ENCODE assay signal across 16 cellular contexts in the genomic region with DNA sequence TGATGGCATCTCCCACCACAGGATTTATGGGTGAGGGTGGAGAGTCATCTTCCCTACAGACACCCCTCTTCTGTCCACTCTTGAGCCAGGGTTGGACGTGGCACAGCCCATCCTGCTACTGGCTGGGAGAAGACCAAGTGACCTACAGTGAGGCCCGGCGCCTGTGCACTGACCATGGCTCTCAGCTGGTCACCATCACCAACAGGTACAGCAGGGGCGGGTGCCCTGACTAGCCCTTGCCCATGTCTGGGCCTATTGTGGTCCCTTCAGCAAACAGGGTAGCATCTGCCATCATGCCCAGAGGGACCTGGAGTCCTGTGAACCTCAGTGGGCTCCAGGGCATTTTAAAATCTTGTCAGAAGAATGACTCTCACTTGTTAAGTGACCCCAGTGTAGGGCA. TPM values are rescaled to one million over a fixed set of nuclear protein-coding genes. Genes with fewer than 3 reads are reported as not detected.
A peak's percentile ranks its signal among the peaks of the same experiment; 100 is the strongest.
DNase-seq lines count a peak whose midpoint lies in the region; ATAC-seq and TF ChIP-seq lines count a peak whose summit lies in the region.
"Had no signal": no experiment of that assay in that cellular context is flagged by ENCODE, and none has a peak within 500 bp of the region (broad histone marks: within the 10 kb centered on the region; RNA-seq: fewer than 3 reads in every experiment).

No MANE protein-coding gene starts in this region.

- POLR2A ChIA-PET in RWPE1 (lab: Yijun Ruan, JAX; ENCODE audit: low non-redundant PET): no interaction called here

- intact Hi-C loops in lower lobe of right lung (cut with DNase I) (no loop called here), sciatic nerve (cut with DNase I) (no loop called here)

- TF ChIP-seq CTCF in RWPE1 (conservative IDR thresholded peaks at IDR 0.05; ENCODE audit: low read depth): no peak
- TF ChIP-seq CTCF in lower lobe of right lung (IDR thresholded peaks at IDR 0.05): no peak

- H3K36me3 ChIP-seq in lower lobe of right lung: peaks cover 52% of the 10 kb centered on the region

- H3K27ac ChIP-seq in RWPE1 (peak overlapping the region; percentile 5; the same call in 1 of the 2 replicates), cingulate gyrus (ENCODE audit: low read depth, low read length) (peak overlapping the region; percentile 29), lower lobe of right lung (no peak overlapping the region)
- H3K27ac ChIP-seq: HL-60 had no signal

- no peaks in the 10 kb centered on the region for H3K27me3 ChIP-seq in lower lobe of right lung (ENCODE audit: low read depth)

- no peak for DNase-seq in RWPE1 (ENCODE audit: low spot score)
- peak; percentile 34 for DNase-seq in lower lobe of right lung
- peak; percentile 49 for DNase-seq in sciatic nerve (ENCODE audit: low spot score)
- DNase-seq in DMS53 (lab: John Stamatoyannopoulos, UW): no peak
- no peak for DNase-seq in SKM-1 (lab: John Stamatoyannopoulos, UW; ENCODE audit: unreplicated experiment)
- no peak for DNase-seq in stimulated activated CD4-positive, alpha-beta T cell treated with anti-CD3 and anti-CD28 coated beads, Interleukin-4, amount 100 ng/mL, for 1 hour
- DNase-seq: Calu3; CD4-positive, alpha-beta T cell; DMS 273 treated with DMSO at 0.1 percent for 48 hours; DMS79; H9 had no signal

- CTCF ChIA-PET in RWPE1 (lab: Yijun Ruan, JAX): interaction anchor here (1.0 kb wide), 1 partner anchor 731 kb away, joined by 3 read pairs; no protein-coding TSS in a partner anchor

- H3K4me1 ChIP-seq in lower lobe of right lung: no peaks in the 10 kb centered on the region

- no peaks in the 10 kb centered on the region for H3K9me3 ChIP-seq in lower lobe of right lung

- ATAC-seq in lower lobe of right lung: no peak
- ATAC-seq in sciatic nerve: no peak
- no peak for ATAC-seq in HG03135 (IDR thresholded peaks at IDR 0.05; ENCODE audit: unreplicated experiment)
- ATAC-seq: GM12878, GM23338 had no signal

- H3K4me3 ChIP-seq in lower lobe of right lung: no peak overlapping the region
- H3K4me3 ChIP-seq: GM12878, GM23338 had no signal

RNA-seq across cellular contexts. Expression of a gene that starts 48.2 kb away (rescaled TPM):
- total RNA-seq in lower lobe of right lung (91.2 TPM), sciatic nerve (111 TPM)

Comparison
In these comparisons a context has a peak if more than half of its experiments do, and no peak if none do; other contexts are left out.
1. DNase-seq: peak in lower lobe of right lung (single experiment) and sciatic nerve (single experiment); none in RWPE1 (single experiment), DMS53 (single experiment), SKM-1 (single experiment) and stimulated activated CD4-positive, alpha-beta T cell treated with anti-CD3 and anti-CD28 coated beads, Interleukin-4, amount 100 ng/mL, for 1 hour (single experiment).